Comparison of ENCODE assay signal across 21 cellular contexts in genomic region chr14:60301685-60302084, GRCh38.
"Had no signal": no experiment of that assay in that cellular context is flagged by ENCODE, and none has a peak within 500 bp of the region (broad histone marks: within the 10 kb centered on the region; RNA-seq: fewer than 3 reads in every experiment).

No MANE protein-coding gene starts in this region.

- ATAC-seq: activated CD8-positive, alpha-beta memory T cell treated with anti-CD3 and anti-CD28 coated beads, Interleukin-2, amount 10 ng/mL, durations not matched to agents 7 days and 5 days; activated CD8-positive, alpha-beta T cell treated with anti-CD3 and anti-CD28 coated beads for 36 hours; sciatic nerve; stimulated activated memory B cell treated with anti-CD40 and anti-IgM and Interleukin-4, amounts not matched to agents 10 μg/mL and 1 μg/mL and 100 μg/mL, for 72 hours; upper lobe of right lung had no signal

- H3K4me3 ChIP-seq: upper lobe of right lung had no signal

- H3K36me3 ChIP-seq: upper lobe of right lung had no signal

- H3K27me3 ChIP-seq: upper lobe of right lung had no signal

- H2AFZ ChIP-seq: parathyroid adenoma had no signal

- H3K9me3 ChIP-seq: upper lobe of right lung had no signal

- H3K27me3 Mint-ChIP-seq: activated CD4-positive, alpha-beta T cell treated with anti-CD3 and anti-CD28 coated beads, Interleukin-2, amount 10 ng/mL, durations not matched to agents 24 days and 14 days; activated CD8-positive, alpha-beta memory T cell treated with anti-CD3 and anti-CD28 coated beads, Interleukin-2, amount 10 ng/mL, durations not matched to agents 7 days and 5 days; activated CD8-positive, alpha-beta T cell treated with anti-CD3 and anti-CD28 coated beads for 36 hours; activated naive CD4-positive, alpha-beta T cell treated with anti-CD3 and anti-CD28 coated beads, Interleukin-2, amount 10 ng/mL, durations not matched to agents 7 days and 5 days; naive B cell; stimulated activated memory B cell treated with anti-CD40 and anti-IgM and Interleukin-4, amounts not matched to agents 10 μg/mL and 1 μg/mL and 100 μg/mL, for 72 hours had no signal

- H3K9ac ChIP-seq: parathyroid adenoma had no signal

- H3K27ac ChIP-seq: epithelial cell of prostate, parathyroid adenoma, upper lobe of right lung had no signal

- H3K27ac Mint-ChIP-seq: activated CD4-positive, alpha-beta T cell treated with anti-CD3 and anti-CD28 coated beads, Interleukin-2, amount 10 ng/mL, durations not matched to agents 24 days and 14 days; activated CD8-positive, alpha-beta memory T cell treated with anti-CD3 and anti-CD28 coated beads, Interleukin-2, amount 10 ng/mL, durations not matched to agents 7 days and 5 days; activated CD8-positive, alpha-beta T cell treated with anti-CD3 and anti-CD28 coated beads for 36 hours; activated naive CD4-positive, alpha-beta T cell treated with anti-CD3 and anti-CD28 coated beads, Interleukin-2, amount 10 ng/mL, durations not matched to agents 7 days and 5 days; stimulated activated memory B cell treated with anti-CD40 and anti-IgM and Interleukin-4, amounts not matched to agents 10 μg/mL and 1 μg/mL and 100 μg/mL, for 72 hours had no signal

- FAIRE-seq: small intestine had no signal

- H3K9me3 Mint-ChIP-seq: activated CD4-positive, alpha-beta T cell treated with anti-CD3 and anti-CD28 coated beads, Interleukin-2, amount 10 ng/mL, durations not matched to agents 24 days and 14 days; activated naive CD4-positive, alpha-beta T cell treated with anti-CD3 and anti-CD28 coated beads, Interleukin-2, amount 10 ng/mL, durations not matched to agents 7 days and 5 days had no signal

- H3K79me2 ChIP-seq: parathyroid adenoma had no signal

- DNase-seq: activated CD4-positive, alpha-beta T cell treated with anti-CD3 and anti-CD28 coated beads, Interleukin-2, amount 10 ng/mL, durations not matched to agents 24 days and 14 days; activated CD8-positive, alpha-beta memory T cell treated with anti-CD3 and anti-CD28 coated beads, Interleukin-2, amount 10 ng/mL, durations not matched to agents 7 days and 5 days; activated CD8-positive, alpha-beta T cell treated with anti-CD3 and anti-CD28 coated beads for 36 hours; activated effector memory CD4-positive, alpha-beta T cell treated with anti-CD3 and anti-CD28 coated beads, Interleukin-2, amount 50 U/mL, for 16 hours; activated naive CD4-positive, alpha-beta T cell treated with anti-CD3 and anti-CD28 coated beads, Interleukin-2, amount 10 ng/mL, durations not matched to agents 7 days and 5 days; activated T-cell treated with anti-CD3 and anti-CD28 coated beads for 4 hours; amygdala; foreskin fibroblast; glutamatergic neuron; hippocampal formation; mesenchymal stem cell; naive B cell; nucleus accumbens; small intestine; stimulated activated CD4-positive, alpha-beta T cell treated with anti-CD3 and anti-CD28 coated beads, Interleukin-2, amount 100 ng/mL, for 24 hours; SW 1271; upper lobe of right lung had no signal

- H3K4me1 Mint-ChIP-seq: activated CD4-positive, alpha-beta T cell treated with anti-CD3 and anti-CD28 coated beads, Interleukin-2, amount 10 ng/mL, durations not matched to agents 24 days and 14 days; activated CD8-positive, alpha-beta memory T cell treated with anti-CD3 and anti-CD28 coated beads, Interleukin-2, amount 10 ng/mL, durations not matched to agents 7 days and 5 days; activated naive CD4-positive, alpha-beta T cell treated with anti-CD3 and anti-CD28 coated beads, Interleukin-2, amount 10 ng/mL, durations not matched to agents 7 days and 5 days had no signal

- H3K4me1 ChIP-seq: parathyroid adenoma, upper lobe of right lung had no signal

- H3K4me3 Mint-ChIP-seq: activated CD4-positive, alpha-beta T cell treated with anti-CD3 and anti-CD28 coated beads, Interleukin-2, amount 10 ng/mL, durations not matched to agents 24 days and 14 days; activated CD8-positive, alpha-beta memory T cell treated with anti-CD3 and anti-CD28 coated beads, Interleukin-2, amount 10 ng/mL, durations not matched to agents 7 days and 5 days; activated CD8-positive, alpha-beta T cell treated with anti-CD3 and anti-CD28 coated beads for 36 hours; activated naive CD4-positive, alpha-beta T cell treated with anti-CD3 and anti-CD28 coated beads, Interleukin-2, amount 10 ng/mL, durations not matched to agents 7 days and 5 days; naive B cell; stimulated activated memory B cell treated with anti-CD40 and anti-IgM and Interleukin-4, amounts not matched to agents 10 μg/mL and 1 μg/mL and 100 μg/mL, for 72 hours had no signal
